ENCODE assay signal across 24 cellular contexts in the genomic region with DNA sequence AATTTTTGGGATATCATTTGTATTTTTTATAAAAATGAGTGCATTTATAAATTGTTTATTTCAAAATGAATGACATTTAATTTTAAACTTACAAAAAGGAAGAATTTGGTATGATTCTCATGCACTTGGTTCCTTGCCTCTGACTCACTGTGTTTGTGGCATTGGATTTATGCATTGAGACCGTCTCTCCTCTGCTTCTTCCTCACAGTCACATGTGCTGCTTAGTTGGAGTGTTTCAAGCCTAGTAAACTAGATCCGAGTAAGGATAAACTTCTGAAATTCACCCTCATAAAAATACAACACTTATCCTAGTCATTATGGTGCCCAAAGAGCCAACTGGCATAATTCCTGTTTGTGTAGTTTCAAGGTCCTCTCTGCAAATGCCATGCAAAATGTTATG. TPM values are rescaled to one million over a fixed set of nuclear protein-coding genes. Genes with fewer than 3 reads are reported as not detected.
"Had no signal": no experiment of that assay in that cellular context is flagged by ENCODE, and none has a peak within 500 bp of the region (broad histone marks: within the 10 kb centered on the region; RNA-seq: fewer than 3 reads in every experiment).

No MANE protein-coding gene starts in this region.

- H3K9me3 ChIP-seq: esophagus muscularis mucosa, pancreas, tibial artery, upper lobe of right lung, vagina had no signal

- H3K4me3 ChIP-seq: esophagus muscularis mucosa, hepatocyte, pancreas, tibial artery, upper lobe of right lung, vagina had no signal

- FAIRE-seq: colon, pancreas had no signal

- H3K27ac ChIP-seq: epithelial cell of prostate, esophagus muscularis mucosa, hepatocyte, pancreas, tibial artery, upper lobe of right lung, vagina had no signal

- H2AFZ ChIP-seq: hepatocyte had no signal

- H3K27me3 ChIP-seq: esophagus muscularis mucosa, hepatocyte, pancreas, tibial artery, upper lobe of right lung, vagina had no signal

- H3K36me3 ChIP-seq: esophagus muscularis mucosa, pancreas, tibial artery, upper lobe of right lung, vagina had no signal

- H3K79me2 ChIP-seq: hepatocyte had no signal

- DNase-seq: effector memory CD8-positive, alpha-beta T cell; foreskin melanocyte; head of caudate nucleus; left colon; natural killer cell; pancreas; right cardiac atrium; stimulated activated CD4-positive, alpha-beta T cell treated with anti-CD3 and anti-CD28 coated beads, Interleukin-4, amount 100 ng/mL, for 1 hour; stimulated activated CD8-positive, alpha-beta memory T cell treated with anti-CD3 and anti-CD28 coated beads, Interleukin-4, amount 100 ng/mL, for 48 hours; stimulated activated naive CD8-positive, alpha-beta T cell treated with anti-CD3 and anti-CD28 coated beads, Interleukin-15, Interleukin-2, amounts not matched to agents 100 U/mL and 50 U/mL, for 24 hours; tibial artery; upper lobe of right lung had no signal

- H3K4me2 ChIP-seq: hepatocyte had no signal

- H3K4me1 ChIP-seq: esophagus muscularis mucosa, tibial artery, upper lobe of right lung, vagina had no signal

- ATAC-seq: effector memory CD8-positive, alpha-beta T cell; left colon; natural killer cell; pancreas; right cardiac atrium; stimulated activated effector memory CD8-positive, alpha-beta T cell treated with anti-CD3 and anti-CD28 coated beads, Interleukin-12 subunit alpha, Interleukin-12 subunit beta, amount 100 ng/mL, for 72 hours; stimulated activated naive CD8-positive, alpha-beta T cell treated with anti-CD3 and anti-CD28 coated beads, Interleukin-15, Interleukin-2, amounts not matched to agents 100 U/mL and 50 U/mL, for 24 hours; upper lobe of right lung had no signal

RNA-seq across cellular contexts. Expression of a gene that starts 56.1 kb away (rescaled TPM):
- total RNA-seq: esophagus muscularis mucosa, kidney epithelial cell, left colon, liver, mammary epithelial cell, mucosa of gallbladder, natural killer cell, neural crest cell, pancreas, right cardiac atrium, temporal lobe, upper lobe of right lung, vagina had no signal
- polyA plus RNA-seq: hepatocyte, liver, mammary epithelial cell, right cardiac atrium had no signal
